Comparison of ENCODE assay signal across 16 cellular contexts in the genomic region with DNA sequence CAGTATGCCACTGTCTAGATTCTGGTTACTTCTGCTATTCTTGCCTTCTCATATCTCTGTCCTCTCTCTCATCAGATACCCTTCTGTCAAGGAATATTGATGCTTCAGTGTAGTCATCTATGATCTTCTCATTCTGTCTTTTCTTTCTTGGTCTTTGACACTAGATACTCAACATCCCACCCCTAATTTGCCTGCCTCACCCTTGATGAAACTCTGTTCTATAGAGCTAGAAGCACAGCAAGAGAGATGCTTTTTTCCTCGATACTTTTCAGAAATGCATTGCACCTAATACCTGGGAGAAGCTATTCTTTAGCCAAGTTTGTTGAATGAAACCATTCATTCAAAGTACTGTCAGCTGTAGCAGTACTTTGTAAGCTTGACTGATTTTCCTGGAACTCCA.
"Had no signal": no experiment of that assay in that cellular context is flagged by ENCODE, and none has a peak within 500 bp of the region (broad histone marks: within the 10 kb centered on the region; RNA-seq: fewer than 3 reads in every experiment).

No MANE protein-coding gene starts in this region.

- H3K4me3 Mint-ChIP-seq: activated CD4-positive, alpha-beta memory T cell treated with anti-CD3 and anti-CD28 coated beads for 36 hours; activated T-helper 17 cell treated with anti-CD3 and anti-CD28 coated beads, Interleukin-2, amount 50 U/mL, for 72 hours; endodermal cell had no signal

- H3K27ac ChIP-seq: lower lobe of right lung, psoas muscle, suprapubic skin had no signal

- H3K27me3 ChIP-seq: suprapubic skin, upper lobe of right lung had no signal

- ATAC-seq: activated naive CD4-positive, alpha-beta T cell treated with anti-CD3 and anti-CD28 coated beads, Interleukin-2, amount 50 U/mL, for 72 hours; activated T-helper 17 cell treated with anti-CD3 and anti-CD28 coated beads, Interleukin-2, amount 50 U/mL, for 72 hours; psoas muscle; sciatic nerve; stimulated activated naive CD8-positive, alpha-beta T cell treated with anti-CD3 and anti-CD28 coated beads, Interleukin-15, Interleukin-2, amounts not matched to agents 100 U/mL and 50 U/mL, for 24 hours had no signal

- H3K4me3 ChIP-seq: lower lobe of right lung, psoas muscle, suprapubic skin had no signal

- DNase-seq: activated CD4-positive, alpha-beta memory T cell treated with anti-CD3 and anti-CD28 coated beads for 36 hours; activated CD4-positive, CD25-positive, alpha-beta regulatory T cell treated with anti-CD3 and anti-CD28 coated beads, Interleukin-2, amount 50 U/mL, for 72 hours; anterior cingulate cortex; endodermal cell; erythroblast; hippocampal formation; lower lobe of right lung; naive thymus-derived CD4-positive, alpha-beta T cell; psoas muscle; stimulated activated CD4-positive, alpha-beta T cell treated with anti-CD3 and anti-CD28 coated beads, Interleukin-2, amount 100 ng/mL, for 24 hours; stimulated activated naive CD8-positive, alpha-beta T cell treated with anti-CD3 and anti-CD28 coated beads, Interleukin-15, Interleukin-2, amounts not matched to agents 100 U/mL and 50 U/mL, for 24 hours; upper lobe of right lung had no signal

- H3K9me3 Mint-ChIP-seq: activated CD4-positive, alpha-beta memory T cell treated with anti-CD3 and anti-CD28 coated beads for 36 hours; activated naive CD4-positive, alpha-beta T cell treated with anti-CD3 and anti-CD28 coated beads, Interleukin-2, amount 50 U/mL, for 72 hours; activated T-helper 17 cell treated with anti-CD3 and anti-CD28 coated beads, Interleukin-2, amount 50 U/mL, for 72 hours; endodermal cell; naive thymus-derived CD4-positive, alpha-beta T cell had no signal

- H3K9me3 ChIP-seq: lower lobe of right lung, psoas muscle, suprapubic skin, upper lobe of right lung had no signal

- H3K27me3 Mint-ChIP-seq: activated CD4-positive, alpha-beta memory T cell treated with anti-CD3 and anti-CD28 coated beads for 36 hours; activated T-helper 17 cell treated with anti-CD3 and anti-CD28 coated beads, Interleukin-2, amount 50 U/mL, for 72 hours; naive thymus-derived CD4-positive, alpha-beta T cell had no signal

- H3K27ac Mint-ChIP-seq: activated CD4-positive, alpha-beta memory T cell treated with anti-CD3 and anti-CD28 coated beads for 36 hours; activated naive CD4-positive, alpha-beta T cell treated with anti-CD3 and anti-CD28 coated beads, Interleukin-2, amount 50 U/mL, for 72 hours; activated T-helper 17 cell treated with anti-CD3 and anti-CD28 coated beads, Interleukin-2, amount 50 U/mL, for 72 hours; endodermal cell had no signal
